8 cellular contexts compared by ENCODE assay signal in the genomic region with DNA sequence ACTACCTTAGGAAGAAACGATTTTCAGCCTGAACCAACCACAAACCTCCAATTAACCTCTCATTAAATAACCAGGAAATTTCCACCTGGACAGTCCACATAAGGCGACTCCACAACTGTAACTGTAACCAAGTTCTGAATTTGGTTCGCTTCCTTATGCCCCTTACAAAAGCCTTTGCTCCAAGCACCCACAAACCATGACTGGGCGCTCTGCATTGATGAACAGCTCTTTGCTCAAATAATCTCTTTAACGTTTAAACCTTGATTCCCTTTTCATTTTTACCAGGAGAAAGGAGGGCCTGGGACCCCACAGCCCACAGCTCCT. TPM values are rescaled to one million over a fixed set of nuclear protein-coding genes. Genes with fewer than 3 reads are reported as not detected.
DNase-seq lines count a peak whose midpoint lies in the region; ATAC-seq and TF ChIP-seq lines count a peak whose summit lies in the region.

No MANE protein-coding gene starts in this region.

- TF ChIP-seq CTCF in kidney epithelial cell (IDR thresholded peaks at IDR 0.05; ENCODE audit: insufficient read depth, low read length, poor library complexity, severe bottlenecking) = no peak
- TF ChIP-seq CTCF in thyroid gland (IDR thresholded peaks at IDR 0.05) = no peak

- intact Hi-C loops in activated CD4-positive, alpha-beta T cell treated with anti-CD3 and anti-CD28 coated beads, Interleukin-2, amount 10 ng/mL, durations not matched to agents 24 days and 14 days (cut with micrococcal nuclease) = loop anchor here (1.0 to 5.0 kb wide), 6 partner anchors 37 to 1617 kb away; a partner anchor contains a TSS
- intact Hi-C loops in thyroid gland (cut with DNase I) = no loop called here

- peak overlapping the region; percentile 94 for H3K27ac Mint-ChIP-seq in activated CD4-positive, alpha-beta T cell treated with anti-CD3 and anti-CD28 coated beads, Interleukin-2, amount 10 ng/mL, durations not matched to agents 24 days and 14 days
- H3K27ac Mint-ChIP-seq in activated naive CD8-positive, alpha-beta T cell treated with anti-CD3 and anti-CD28 coated beads for 36 hours = peak overlapping the region; percentile 89

- H3K4me1 ChIP-seq in thyroid gland = peaks cover 9 to 22% of the 10 kb centered on the region in 2 donors

- WGBS in thyroid gland, 2 donors = 3 to 11% methylated on average over 5 of the region's 5 CpGs

- H3K27ac ChIP-seq in thyroid gland = peak overlapping the region in 2 of 3 donors; percentile 67 to 88

- DNase-seq in activated CD4-positive, alpha-beta T cell treated with anti-CD3 and anti-CD28 coated beads, Interleukin-2, amount 10 ng/mL, durations not matched to agents 24 days and 14 days = no peak
- no peak for DNase-seq in activated CD4-positive, alpha-beta T cell treated with anti-CD3 and anti-CD28 coated beads for 1 hour
- DNase-seq in activated naive CD8-positive, alpha-beta T cell treated with anti-CD3 and anti-CD28 coated beads for 36 hours = no peak
- DNase-seq in kidney epithelial cell (ENCODE audit: low read depth) (no peak), thyroid gland (no peak), NCI-H1048 (lab: John Stamatoyannopoulos, UW) (no peak)
- no peak for DNase-seq in stimulated activated CD4-positive, alpha-beta T cell treated with anti-CD3 and anti-CD28 coated beads, Interleukin-4, amount 100 ng/mL, for 4 hours

- peaks cover 33% of the 10 kb centered on the region for H3K4me1 Mint-ChIP-seq in activated CD4-positive, alpha-beta T cell treated with anti-CD3 and anti-CD28 coated beads, Interleukin-2, amount 10 ng/mL, durations not matched to agents 24 days and 14 days
- H3K4me1 Mint-ChIP-seq in activated naive CD8-positive, alpha-beta T cell treated with anti-CD3 and anti-CD28 coated beads for 36 hours = peaks cover 42% of the 10 kb centered on the region

- H3K9me3 Mint-ChIP-seq in activated CD4-positive, alpha-beta T cell treated with anti-CD3 and anti-CD28 coated beads, Interleukin-2, amount 10 ng/mL, durations not matched to agents 24 days and 14 days = peaks cover 15% of the 10 kb centered on the region
- H3K9me3 Mint-ChIP-seq in activated naive CD8-positive, alpha-beta T cell treated with anti-CD3 and anti-CD28 coated beads for 36 hours = peaks cover 15% of the 10 kb centered on the region

- H3K27me3 Mint-ChIP-seq in activated CD4-positive, alpha-beta T cell treated with anti-CD3 and anti-CD28 coated beads, Interleukin-2, amount 10 ng/mL, durations not matched to agents 24 days and 14 days = peaks cover 3% of the 10 kb centered on the region
- no peaks in the 10 kb centered on the region for H3K27me3 Mint-ChIP-seq in activated naive CD8-positive, alpha-beta T cell treated with anti-CD3 and anti-CD28 coated beads for 36 hours

- H3K4me3 ChIP-seq in kidney epithelial cell (ENCODE audit: low read depth, low read length) = peak overlapping the region; percentile 89
- peak overlapping the region; percentile 82 to 97 (median 97) for H3K4me3 ChIP-seq in thyroid gland (replicated peaks in 1 of 3)

- peak; percentile 1 for ATAC-seq in HG03139 (IDR thresholded peaks at IDR 0.05; ENCODE audit: unreplicated experiment)

- H3K4me3 Mint-ChIP-seq in activated CD4-positive, alpha-beta T cell treated with anti-CD3 and anti-CD28 coated beads, Interleukin-2, amount 10 ng/mL, durations not matched to agents 24 days and 14 days = peak overlapping the region; percentile 95
- peak overlapping the region; percentile 90 for H3K4me3 Mint-ChIP-seq in activated naive CD8-positive, alpha-beta T cell treated with anti-CD3 and anti-CD28 coated beads for 36 hours

- H3K36me3 ChIP-seq in kidney epithelial cell (ENCODE audit: control insufficient read depth, insufficient read depth, low read length) = no peaks in the 10 kb centered on the region
- H3K36me3 ChIP-seq in thyroid gland = no peaks in the 10 kb centered on the region

- H3K9me3 ChIP-seq in thyroid gland = no peaks in the 10 kb centered on the region

- H3K36me3 Mint-ChIP-seq in activated CD4-positive, alpha-beta T cell treated with anti-CD3 and anti-CD28 coated beads, Interleukin-2, amount 10 ng/mL, durations not matched to agents 24 days and 14 days (ENCODE audit: low read depth) = peaks cover 45% of the 10 kb centered on the region
- H3K36me3 Mint-ChIP-seq in activated naive CD8-positive, alpha-beta T cell treated with anti-CD3 and anti-CD28 coated beads for 36 hours = peaks cover 47% of the 10 kb centered on the region

- H3K27me3 ChIP-seq in kidney epithelial cell (ENCODE audit: control insufficient read depth, insufficient read depth, low read length) = no peaks in the 10 kb centered on the region
- H3K27me3 ChIP-seq in thyroid gland = no peaks in the 10 kb centered on the region

- TF ChIP-seq POLR2A in thyroid gland (IDR thresholded peaks at IDR 0.05) = no peak

RNA-seq across cellular contexts. Expression of a gene that starts 38.2 kb away (rescaled TPM):
- total RNA-seq in activated CD4-positive, alpha-beta T cell treated with anti-CD3 and anti-CD28 coated beads, Interleukin-2, amount 10 ng/mL, durations not matched to agents 24 days and 14 days = 14.9 and 18.5 TPM in 2 replicates
- 10 to 100 TPM; 20.7 to 21.5 TPM for total RNA-seq in activated naive CD8-positive, alpha-beta T cell treated with anti-CD3 and anti-CD28 coated beads for 36 hours
- total RNA-seq in kidney epithelial cell = 15.3 and 16.8 TPM in 2 replicates
- 10 to 100 TPM; 47.6 to 75.0 (median 62.4) TPM for total RNA-seq in thyroid gland

RNA-seq across cellular contexts. Expression of a gene that starts 45.8 kb away (rescaled TPM):
- not detected in 2 replicates for total RNA-seq in activated CD4-positive, alpha-beta T cell treated with anti-CD3 and anti-CD28 coated beads, Interleukin-2, amount 10 ng/mL, durations not matched to agents 24 days and 14 days
- not detected for total RNA-seq in activated naive CD8-positive, alpha-beta T cell treated with anti-CD3 and anti-CD28 coated beads for 36 hours
- total RNA-seq in kidney epithelial cell (not detected in 2 replicates), thyroid gland (not detected)
